17 cellular contexts compared by ENCODE assay signal in the genomic region with DNA sequence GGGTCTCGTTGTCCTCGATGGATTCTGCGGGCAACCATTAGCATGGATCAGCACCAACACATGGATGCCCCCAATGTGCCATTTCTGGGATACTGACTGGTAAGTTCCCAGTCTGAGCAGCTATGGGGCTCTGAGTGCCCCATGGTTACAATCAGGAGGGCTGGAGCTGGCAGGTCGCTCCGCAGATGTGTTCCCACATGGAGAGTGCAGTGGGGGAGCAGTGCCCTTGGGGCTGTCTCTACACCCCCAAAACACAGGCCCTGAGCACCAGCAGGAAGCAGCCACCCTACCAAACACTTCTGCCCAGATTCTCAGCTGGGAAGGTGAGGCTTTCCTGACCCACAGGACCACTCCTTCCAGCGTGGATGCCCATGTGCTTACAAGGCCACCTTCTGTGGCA. TPM values are rescaled to one million over a fixed set of nuclear protein-coding genes. Genes with fewer than 3 reads are reported as not detected.
DNase-seq lines count a peak whose midpoint lies in the region; FAIRE-seq and TF ChIP-seq lines count a peak whose summit lies in the region.
"Had no signal": no experiment of that assay in that cellular context is flagged by ENCODE, and none has a peak within 500 bp of the region (broad histone marks: within the 10 kb centered on the region; RNA-seq: fewer than 3 reads in every experiment).

No MANE protein-coding gene starts in this region.

- H2BK15ac ChIP-seq in H9 (ENCODE audit: low read depth, low read length): no peak overlapping the region

- no peak overlapping the region for H4K5ac ChIP-seq in H9 (ENCODE audit: insufficient read length, low read depth, low read length)

- H2BK5ac ChIP-seq in H9 (ENCODE audit: insufficient read length, low read length): no peak overlapping the region

- no peak overlapping the region for H3K9ac ChIP-seq in H9 (ENCODE audit: extremely low read depth, insufficient read length, low read length)

- TF ChIP-seq CTCF in H9 (conservative IDR thresholded peaks at IDR 0.05) (no peak), bronchial epithelial cell (IDR thresholded peaks at IDR 0.05; ENCODE audit: insufficient read depth, low read length, severe bottlenecking) (no peak), nephron (IDR thresholded peaks at IDR 0.05; ENCODE audit: unreplicated experiment in 3 of 3) (no peak), type B pancreatic cell (conservative IDR thresholded peaks at IDR 0.05) (no peak)

- no peaks in the 10 kb centered on the region for H3K4me1 Mint-ChIP-seq in H9
- peaks cover 14% of the 10 kb centered on the region for H3K4me1 Mint-ChIP-seq in nephron
- no peaks in the 10 kb centered on the region for H3K4me1 Mint-ChIP-seq in type B pancreatic cell (ENCODE audit: unreplicated experiment)
- H3K4me1 Mint-ChIP-seq: CD4-positive, alpha-beta memory T cell had no signal

- no peak overlapping the region for H3K56ac ChIP-seq in H9 (ENCODE audit: insufficient read length, low read depth, low read length)

- no peaks in the 10 kb centered on the region for H3K36me3 ChIP-seq in bronchial epithelial cell (ENCODE audit: control insufficient read depth, insufficient read depth, low read length)
- H3K36me3 ChIP-seq: BE2C had no signal

- H3K18ac ChIP-seq in H9 (ENCODE audit: insufficient read length, low read depth, low read length): no peak overlapping the region

- H3K4me2 ChIP-seq in H9 (ENCODE audit: insufficient read depth, insufficient read length, low read length): no peak overlapping the region
- H3K4me2 ChIP-seq: A549, GM23338 had no signal

- H3K36me3 Mint-ChIP-seq in H9 (ENCODE audit: insufficient read depth in 1 of 3, low read depth in 3 of 3): no peaks in the 10 kb centered on the region
- H3K36me3 Mint-ChIP-seq in nephron (ENCODE audit: low read depth): no peaks in the 10 kb centered on the region
- no peaks in the 10 kb centered on the region for H3K36me3 Mint-ChIP-seq in type B pancreatic cell
- H3K36me3 Mint-ChIP-seq: CD4-positive, alpha-beta memory T cell had no signal

- no peak overlapping the region for H2BK12ac ChIP-seq in H9 (ENCODE audit: insufficient read length, low read depth, low read length)

- no peak overlapping the region for H2BK20ac ChIP-seq in H9 (ENCODE audit: low read depth, low read length, poor library complexity, severe bottlenecking)

- H3K14ac ChIP-seq in H9 (ENCODE audit: insufficient read depth, low read length): no peak overlapping the region

- no peaks in the 10 kb centered on the region for H4K20me1 ChIP-seq in H9 (ENCODE audit: control insufficient read depth, insufficient read depth, insufficient read length)

- H3K79me2 ChIP-seq in H9 (ENCODE audit: insufficient read depth, low read length): no peaks in the 10 kb centered on the region

- H3K27me3 ChIP-seq in H9 (ENCODE audit: insufficient read depth, low read length) (no peaks in the 10 kb centered on the region), bronchial epithelial cell (ENCODE audit: control insufficient read depth, insufficient read depth, low read length) (no peaks in the 10 kb centered on the region)

- no peak overlapping the region for H2AK5ac ChIP-seq in H9 (ENCODE audit: insufficient read length, low read length)

- no peak overlapping the region for H3T11ph ChIP-seq in H9 (ENCODE audit: low read length)

- H3K27ac ChIP-seq in H9 (ENCODE audit: insufficient read length, low read depth, low read length): no peak overlapping the region
- H3K27ac ChIP-seq: C4-2B had no signal

- peak; percentile 43 for FAIRE-seq in bronchial epithelial cell (lab: Jason Lieb, UNC)
- FAIRE-seq: A549, G401.6, GM12891 had no signal

- no peaks in the 10 kb centered on the region for H3K9me3 Mint-ChIP-seq in H9
- no peaks in the 10 kb centered on the region for H3K9me3 Mint-ChIP-seq in nephron
- no peaks in the 10 kb centered on the region for H3K9me3 Mint-ChIP-seq in type B pancreatic cell
- H3K9me3 Mint-ChIP-seq: CD4-positive, alpha-beta memory T cell; GM23338 had no signal

- no peak overlapping the region for H2BK120ac ChIP-seq in H9 (ENCODE audit: low read depth, low read length, poor library complexity, severe bottlenecking)

- H3K4me3 ChIP-seq in bronchial epithelial cell (ENCODE audit: low read depth, low read length): no peak overlapping the region
- H3K4me3 ChIP-seq: A549, GM23338 had no signal

- no peak overlapping the region for H4K8ac ChIP-seq in H9 (replicated peaks; ENCODE audit: insufficient read length, low read depth, low read length)

- no peak overlapping the region for H2AFZ ChIP-seq in H9 (ENCODE audit: low read length)
- H2AFZ ChIP-seq: GM23338 had no signal

- H3K4me1 ChIP-seq in H9 (ENCODE audit: insufficient read depth, low read length): no peaks in the 10 kb centered on the region
- H3K4me1 ChIP-seq: BE2C had no signal

- no peaks in the 10 kb centered on the region for H3K9me3 ChIP-seq in H9 (ENCODE audit: control insufficient read depth, low read depth, low read length)
- H3K9me3 ChIP-seq: A549, BE2C had no signal

- H4K91ac ChIP-seq in H9 (ENCODE audit: insufficient read length, low read depth, low read length): no peak overlapping the region

- peaks cover 2% of the 10 kb centered on the region for H3K27me3 Mint-ChIP-seq in H9 (ENCODE audit: low read depth)
- H3K27me3 Mint-ChIP-seq in nephron (ENCODE audit: low read depth): peaks cover 8% of the 10 kb centered on the region
- H3K27me3 Mint-ChIP-seq in type B pancreatic cell: peaks cover 10% of the 10 kb centered on the region

- WGBS in H9 (ENCODE audit: extremely low coverage, insufficient read length, low lambda C conversion rate): no CpG with 5 or more reads among the region's 6 CpGs

- peak; percentile 13 for DNase-seq in H9
- DNase-seq in bronchial epithelial cell (ENCODE audit: low read depth): no peak
- peak; percentile 48 for DNase-seq in type B pancreatic cell (ENCODE audit: extremely low spot score, unreplicated experiment)
- DNase-seq in activated T-cell treated with anti-CD3 and anti-CD28 coated beads, Interleukin-2, amount 50 U/mL, for 48 hours: no peak
- no peak for DNase-seq in HUDEP-2 (lab: John Stamatoyannopoulos, UW; ENCODE audit: unreplicated experiment in 76 of 76)
- DNase-seq in DMS153 (lab: John Stamatoyannopoulos, UW): no peak
- DNase-seq: BE2C; CD4-positive, alpha-beta memory T cell; DMS79 treated with DMSO at 0.1 percent for 48 hours; EL; H7 had no signal

- no peak overlapping the region for H3K23ac ChIP-seq in H9 (ENCODE audit: insufficient read length, low read depth, low read length)

- H3K23me2 ChIP-seq in H9 (ENCODE audit: insufficient read length, low read depth, low read length, poor library complexity, severe bottlenecking): no peaks in the 10 kb centered on the region

- H3K27ac Mint-ChIP-seq in H9 (no peak overlapping the region; a peak in 1 of 7 replicates), nephron (peak overlapping the region in 2 of 3 experiments; percentile 17 to 51), type B pancreatic cell (no peak overlapping the region)
- H3K27ac Mint-ChIP-seq: GM23338 had no signal

- H3K4ac ChIP-seq in H9 (ENCODE audit: low read depth, low read length): no peak overlapping the region

- no peaks in the 10 kb centered on the region for H3K79me1 ChIP-seq in H9 (ENCODE audit: insufficient read depth, low read depth, low read length, poor library complexity, severe bottlenecking)

- H3K4me3 Mint-ChIP-seq in H9: no peak overlapping the region
- no peak overlapping the region for H3K4me3 Mint-ChIP-seq in nephron
- no peak overlapping the region for H3K4me3 Mint-ChIP-seq in type B pancreatic cell
- H3K4me3 Mint-ChIP-seq: CD4-positive, alpha-beta memory T cell; GM23338 had no signal

RNA-seq across cellular contexts. Expression of gene NGEF, which starts 8.0 kb away (rescaled TPM):
- total RNA-seq in H9 (2021) (1.9 and 2.2 TPM in 2 replicates), bronchial epithelial cell (0.53 and 6.1 TPM in 2 replicates), type B pancreatic cell (ENCODE audit: low replicate concordance) (20.7 and 77.3 TPM in 2 replicates)
- total RNA-seq: CD4-positive, alpha-beta memory T cell had no signal

RNA-seq across cellular contexts. Expression of gene NEU2, which starts 27.4 kb away (rescaled TPM):
- total RNA-seq in H9 (2021) (not detected in 2 replicates), bronchial epithelial cell (not detected in 2 replicates), type B pancreatic cell (ENCODE audit: low replicate concordance) (0.33 TPM in 1 of 2 replicates, not detected in the other)
- total RNA-seq: CD4-positive, alpha-beta memory T cell; GM23338; H7 had no signal

RNA-seq across cellular contexts. Expression of gene INPP5D, which starts 55.0 kb away (rescaled TPM):
- total RNA-seq in H9 (2021) (12.7 and 13.1 TPM in 2 replicates), bronchial epithelial cell (24.1 and 26.6 TPM in 2 replicates), type B pancreatic cell (ENCODE audit: low replicate concordance) (18.3 and 40.8 TPM in 2 replicates)

Comparison
In these comparisons a context has a peak if more than half of its experiments do, and no peak if none do; other contexts are left out.
1. DNase-seq: peak in H9 (single experiment) and type B pancreatic cell (single experiment); none in bronchial epithelial cell (single experiment), activated T-cell treated with anti-CD3 and anti-CD28 coated beads, Interleukin-2, amount 50 U/mL, for 48 hours (0 of 2), HUDEP-2 (0 of 76) and DMS153 (single experiment).
2. H3K27ac Mint-ChIP-seq: peak in nephron (2 of 3); none in H9 (0 of 3) and type B pancreatic cell (single experiment).